8 cellular contexts compared by ENCODE assay signal in genomic region chr22:23628056-23628748, GRCh38. TPM values are rescaled to one million over a fixed set of nuclear protein-coding genes. Genes with fewer than 3 reads are reported as not detected.
"Had no signal": no experiment of that assay in that cellular context is flagged by ENCODE, and none has a peak within 500 bp of the region (broad histone marks: within the 10 kb centered on the region; RNA-seq: fewer than 3 reads in every experiment).

No MANE protein-coding gene starts in this region.

RNA-seq across cellular contexts. Expression of gene DRICH1, which starts 3.9 kb away (rescaled TPM):
- total RNA-seq: HT-29, LHCN-M2, MCF 10A, SK-MEL-5 had no signal
- polyA plus RNA-seq: IgD-negative memory B cell had no signal

RNA-seq across cellular contexts. Expression of gene IGLL1, which starts 48.1 kb away (rescaled TPM):
- total RNA-seq: HT-29, LHCN-M2, MCF 10A, OCI-LY7, PC-3, SK-MEL-5 had no signal
- polyA plus RNA-seq: IgD-negative memory B cell, SK-N-SH had no signal
